ENCODE assay signal across 10 cellular contexts in the genomic region with DNA sequence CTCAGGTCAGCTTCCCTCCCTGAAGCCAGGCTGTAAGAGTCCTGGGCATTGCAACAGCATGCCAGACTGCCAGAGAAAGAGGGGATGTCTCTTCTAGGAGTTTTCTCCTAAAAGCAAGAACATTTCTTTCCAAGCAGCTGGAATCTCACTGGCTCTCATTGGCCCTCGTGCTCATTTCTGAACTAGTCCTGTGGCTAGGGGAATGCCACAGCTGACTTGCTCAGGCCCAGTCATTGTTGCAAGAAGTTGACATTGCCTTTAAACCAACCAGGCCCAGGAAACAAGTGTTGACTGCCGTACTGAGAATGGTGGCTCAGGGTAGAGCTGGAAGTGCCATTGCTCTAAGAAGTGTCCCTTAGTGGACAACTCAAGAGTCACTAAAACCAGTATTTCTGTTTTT.
A peak's percentile ranks its signal among the peaks of the same experiment; 100 is the strongest.
DNase-seq lines count a peak whose midpoint lies in the region; ATAC-seq lines count a peak whose summit lies in the region.
"Had no signal": no experiment of that assay in that cellular context is flagged by ENCODE, and none has a peak within 500 bp of the region (broad histone marks: within the 10 kb centered on the region; RNA-seq: fewer than 3 reads in every experiment).

No MANE protein-coding gene starts in this region.

- peak; percentile 47 for DNase-seq in activated CD4-positive, alpha-beta T cell treated with anti-CD3 and anti-CD28 coated beads for 48 hours
- DNase-seq in activated CD4-positive, alpha-beta T cell treated with anti-CD3 and anti-CD28 coated beads, Interleukin-2, amount 50 U/mL, for 1 hour: no peak
- DNase-seq in epithelial cell of prostate (ENCODE audit: low read depth, low spot score) (no peak), caudate nucleus (lab: John Stamatoyannopoulos, UW) (no peak), NOMO-1 treated with dmso at 0.1 percent for 144 hours (lab: John Stamatoyannopoulos, UW; ENCODE audit: unreplicated experiment) (no peak), germinal center (ENCODE audit: low spot score) (no peak)
- DNase-seq: KBM-7, NCI-H446 treated with DMSO at 0.1 percent for 48 hours had no signal

- ATAC-seq in GM21423 (IDR thresholded peaks at IDR 0.05; ENCODE audit: unreplicated experiment) (peak; percentile 71), HG03108 (IDR thresholded peaks at IDR 0.05; ENCODE audit: unreplicated experiment) (peak; percentile 56)

- H3K27ac ChIP-seq in epithelial cell of prostate (peak overlapping the region; percentile 62), caudate nucleus (ENCODE audit: low read depth, low read length) (no peak overlapping the region)
